In genomic region chr19:40596608-40597328, GRCh38 we compare ENCODE assay signal across 8 cellular contexts. TPM values are rescaled to one million over a fixed set of nuclear protein-coding genes. Genes with fewer than 3 reads are reported as not detected.
DNase-seq lines count a peak whose midpoint lies in the region; TF ChIP-seq lines count a peak whose summit lies in the region.

No MANE protein-coding gene starts in this region.

- TF ChIP-seq CTCF in RWPE1 (conservative IDR thresholded peaks at IDR 0.05; ENCODE audit: low read depth) (no peak), foreskin fibroblast (IDR thresholded peaks at IDR 0.05; ENCODE audit: low read depth, low read length) (no peak)

- POLR2A ChIA-PET in RWPE1 (lab: Yijun Ruan, JAX; ENCODE audit: low non-redundant PET), result no interaction called here

- DNase-seq in DMS 273 (lab: John Stamatoyannopoulos, UW; ENCODE audit: unreplicated experiment), result peak; percentile 43
- DNase-seq in DMS 273 treated with DMSO at 0.1 percent for 48 hours (lab: John Stamatoyannopoulos, UW), result no peak
- no peak for DNase-seq in RWPE1 (ENCODE audit: low spot score)
- peak; percentile 57 to 87 for DNase-seq in foreskin fibroblast
- no peak for DNase-seq in skeletal muscle cell (ENCODE audit: low read depth)
- DNase-seq in middle frontal gyrus (ENCODE audit: extremely low spot score, low spot score), result no peak
- DNase-seq in NCI-H1694 treated with DMSO at 0.1 percent for 48 hours (lab: John Stamatoyannopoulos, UW), result no peak
- DNase-seq in ureter (ENCODE audit: low spot score), result no peak

- CTCF ChIA-PET in RWPE1 (lab: Yijun Ruan, JAX), result interaction anchor here (0.7 kb wide), 1 partner anchor 10 kb away, joined by 3 read pairs; no protein-coding TSS in a partner anchor

- H3K27ac ChIP-seq in RWPE1, result peak overlapping the region; percentile 99

- H3K4me3 ChIP-seq in foreskin fibroblast (ENCODE audit: low read depth in 1 of 2, low read length in 2 of 2) (peak overlapping the region; percentile 35 to 70), skeletal muscle cell (ENCODE audit: low read depth, low read length) (peak overlapping the region; percentile 51)

RNA-seq across cellular contexts. Expression of gene LTBP4, which starts 4.4 kb away (rescaled TPM):
- total RNA-seq in ureter, result 239 TPM

RNA-seq across cellular contexts. Expression of gene SHKBP1, which starts 20.1 kb away (rescaled TPM):
- total RNA-seq in ureter, result 61.2 TPM

Comparison
In these comparisons a context has a peak if more than half of its experiments do, and no peak if none do; other contexts are left out.
1. DNase-seq: peak in DMS 273 (single experiment) and foreskin fibroblast (2 of 2); none in DMS 273 treated with DMSO at 0.1 percent for 48 hours (single experiment), RWPE1 (single experiment), skeletal muscle cell (single experiment), middle frontal gyrus (single experiment), NCI-H1694 treated with DMSO at 0.1 percent for 48 hours (single experiment) and ureter (single experiment).